Comparison of ENCODE assay signal across 1 cellular context in genomic region chr7:140924019-140924820, GRCh38.
TF ChIP-seq lines count a peak whose summit lies in the region.

No MANE protein-coding gene starts in this region.

TF ChIP-seq in HepG2, 621 proteins besides CTCF, POLR2A, EP300 and RAD21 (continued from another document):
- peak; percentile 48; the same call in 1 of the 2 replicates for TF ChIP-seq ZNF142 (CRISPR knock-in tag; IDR thresholded peaks at IDR 0.05)
- no peak for TF ChIP-seq ZBTB14 (CRISPR knock-in tag; IDR thresholded peaks at IDR 0.05)
- peak; percentile 27 for TF ChIP-seq MED8 (CRISPR knock-in tag; IDR thresholded peaks at IDR 0.05; ENCODE audit: insufficient replicate concordance)
- no peak for TF ChIP-seq KLF15 (CRISPR knock-in tag; IDR thresholded peaks at IDR 0.05; ENCODE audit: borderline replicate concordance)
- no peak for TF ChIP-seq MIXL1 (CRISPR knock-in tag; IDR thresholded peaks at IDR 0.05)
- TF ChIP-seq HNRNPL (IDR thresholded peaks at IDR 0.05; ENCODE audit: low read depth, low read length) = peak; percentile 61; the same call in 1 of the 2 replicates
- TF ChIP-seq ZFAT (CRISPR knock-in tag; conservative IDR thresholded peaks at IDR 0.05) = no peak
- peak; percentile 97 for TF ChIP-seq ZNF574 (CRISPR knock-in tag; IDR thresholded peaks at IDR 0.05)
- no peak for TF ChIP-seq RBM22 (optimal IDR thresholded peaks at IDR 0.05; ENCODE audit: low read length)
- TF ChIP-seq DPF2 (CRISPR knock-in tag; IDR thresholded peaks at IDR 0.05; ENCODE audit: borderline replicate concordance, low read depth) = no peak
- peak; percentile 64 for TF ChIP-seq PHF8 (CRISPR knock-in tag; IDR thresholded peaks at IDR 0.05)
- no peak for TF ChIP-seq ZNF296 (CRISPR knock-in tag; conservative IDR thresholded peaks at IDR 0.05)
- 0 out of 2 replicates have a peak, but pooled peaks have one; percentile 77 for TF ChIP-seq ZBTB42 (CRISPR knock-in tag; IDR thresholded peaks at IDR 0.05)
- no peak for TF ChIP-seq ZKSCAN5 (CRISPR knock-in tag; IDR thresholded peaks at IDR 0.05)
- no peak for TF ChIP-seq ZNF17 (CRISPR knock-in tag; IDR thresholded peaks at IDR 0.05)
- peak; percentile 99 for TF ChIP-seq PATZ1 (CRISPR knock-in tag; IDR thresholded peaks at IDR 0.05)
- TF ChIP-seq U2AF1 (optimal IDR thresholded peaks at IDR 0.05; ENCODE audit: low read depth, low read length) = no peak
- TF ChIP-seq SRF (IDR thresholded peaks at IDR 0.05; ENCODE audit: low read depth, low read length) = no peak
- TF ChIP-seq ELF4 (CRISPR knock-in tag; IDR thresholded peaks at IDR 0.05; ENCODE audit: borderline replicate concordance) = no peak
- no peak for TF ChIP-seq KLF13 (CRISPR knock-in tag; IDR thresholded peaks at IDR 0.05)
- TF ChIP-seq ZSCAN25 (CRISPR knock-in tag; IDR thresholded peaks at IDR 0.05) = no peak
- TF ChIP-seq HDAC6 (IDR thresholded peaks at IDR 0.05; ENCODE audit: low read depth, low read length) = no peak
- TF ChIP-seq NCOA5 (CRISPR knock-in tag; IDR thresholded peaks at IDR 0.05) = no peak
- TF ChIP-seq NR2F1 (CRISPR knock-in tag; IDR thresholded peaks at IDR 0.05) = no peak
